In genomic region chr13:19181021-19181620, GRCh38 we compare ENCODE assay signal across 23 cellular contexts. TPM values are rescaled to one million over a fixed set of nuclear protein-coding genes. Genes with fewer than 3 reads are reported as not detected.
"Had no signal": no experiment of that assay in that cellular context is flagged by ENCODE, and none has a peak within 500 bp of the region (broad histone marks: within the 10 kb centered on the region; RNA-seq: fewer than 3 reads in every experiment).

No MANE protein-coding gene starts in this region.

- H3K27ac ChIP-seq: colonic mucosa, lower lobe of right lung, psoas muscle, sigmoid colon, skin epidermis, thyroid gland, uterus had no signal

- H3K36me3 ChIP-seq: colonic mucosa, lower lobe of right lung, sigmoid colon, thyroid gland, uterus had no signal

- H3K9me3 ChIP-seq: colonic mucosa, lower lobe of right lung, psoas muscle, thyroid gland, uterus had no signal

- H3K4me3 ChIP-seq: colonic mucosa, lower lobe of right lung, psoas muscle, sigmoid colon, skin epidermis, thyroid gland, uterus had no signal

- DNase-seq: effector CD4-positive, alpha-beta T cell; endodermal cell; erythroblast; foreskin melanocyte; hippocampal formation; left colon; lower lobe of right lung; midbrain; naive B cell; psoas muscle; retina; sigmoid colon; stimulated activated CD4-positive, alpha-beta T cell treated with anti-CD3 and anti-CD28 coated beads, Interleukin-2, amount 100 ng/mL, for 24 hours; stimulated activated naive CD4-positive, alpha-beta T cell; thyroid gland; uterus had no signal

- H3K4me1 ChIP-seq: colonic mucosa, lower lobe of right lung, psoas muscle, sigmoid colon, thyroid gland, uterus had no signal

- H3K27me3 ChIP-seq: colonic mucosa, sigmoid colon, thyroid gland, uterus had no signal

RNA-seq across cellular contexts. Expression of gene TUBA3C, which starts 0.5 kb away (rescaled TPM):
- total RNA-seq: cerebellum, colonic mucosa, dermis microvascular lymphatic vessel endothelial cell, endodermal cell, endothelial cell of umbilical vein, kidney epithelial cell, left colon, lower lobe of right lung, osteoblast, psoas muscle, sigmoid colon, uterus had no signal
- polyA plus RNA-seq: endothelial cell of umbilical vein, sigmoid colon had no signal
